ENCODE assay signal across 1 cellular context in the genomic region with DNA sequence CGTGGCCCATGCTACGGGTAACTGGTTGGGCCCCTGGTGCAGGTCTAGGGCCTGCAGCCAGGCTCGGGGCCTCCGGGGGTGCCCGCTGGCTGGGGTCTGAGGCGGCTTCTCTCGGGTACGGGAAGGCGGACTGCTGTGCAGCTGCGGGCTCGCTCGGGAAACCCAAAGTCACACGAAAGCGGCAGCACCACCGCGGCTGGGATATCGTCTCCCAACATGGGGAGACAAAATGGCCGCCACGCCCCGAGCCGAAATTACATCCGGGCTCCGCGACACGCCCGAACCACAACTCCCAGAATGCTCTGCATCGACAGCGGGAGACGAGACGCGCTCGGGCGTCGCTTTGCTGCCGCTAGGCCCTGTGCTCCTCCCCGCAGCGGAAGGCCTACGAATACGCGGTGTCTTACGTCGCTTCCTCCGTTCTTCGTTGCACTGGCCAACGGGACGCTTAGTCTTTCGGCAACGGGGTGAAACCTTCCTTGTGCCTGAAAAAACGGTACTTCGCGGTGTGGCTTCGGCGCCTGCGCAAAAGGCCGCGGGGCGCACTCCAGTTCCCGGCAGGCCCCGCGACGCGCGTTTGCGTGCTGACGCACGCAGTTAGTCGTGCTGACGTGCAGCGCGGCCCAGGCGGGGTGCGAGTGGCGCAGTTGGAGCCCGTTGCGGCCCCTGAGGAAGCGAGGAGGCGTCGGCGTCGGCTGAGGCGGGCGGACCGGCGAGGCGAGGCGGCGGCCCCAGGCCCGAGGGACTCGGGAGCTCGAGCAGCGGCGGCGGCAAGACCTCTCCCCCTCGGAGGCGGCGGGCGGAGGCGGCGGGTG.
A peak's percentile ranks its signal among the peaks of the same experiment; 100 is the strongest.
TF ChIP-seq lines count a peak whose summit lies in the region.

A gene (plus strand): TSS at position 604 of the 815 bp plus-strand sequence. CDS start 3,727 bp downstream, outside the sequence.

TF ChIP-seq in K562, 482 proteins besides CTCF, POLR2A, EP300 and RAD21 (continued from another document and continues in another):
- TF ChIP-seq, protein P1, sequence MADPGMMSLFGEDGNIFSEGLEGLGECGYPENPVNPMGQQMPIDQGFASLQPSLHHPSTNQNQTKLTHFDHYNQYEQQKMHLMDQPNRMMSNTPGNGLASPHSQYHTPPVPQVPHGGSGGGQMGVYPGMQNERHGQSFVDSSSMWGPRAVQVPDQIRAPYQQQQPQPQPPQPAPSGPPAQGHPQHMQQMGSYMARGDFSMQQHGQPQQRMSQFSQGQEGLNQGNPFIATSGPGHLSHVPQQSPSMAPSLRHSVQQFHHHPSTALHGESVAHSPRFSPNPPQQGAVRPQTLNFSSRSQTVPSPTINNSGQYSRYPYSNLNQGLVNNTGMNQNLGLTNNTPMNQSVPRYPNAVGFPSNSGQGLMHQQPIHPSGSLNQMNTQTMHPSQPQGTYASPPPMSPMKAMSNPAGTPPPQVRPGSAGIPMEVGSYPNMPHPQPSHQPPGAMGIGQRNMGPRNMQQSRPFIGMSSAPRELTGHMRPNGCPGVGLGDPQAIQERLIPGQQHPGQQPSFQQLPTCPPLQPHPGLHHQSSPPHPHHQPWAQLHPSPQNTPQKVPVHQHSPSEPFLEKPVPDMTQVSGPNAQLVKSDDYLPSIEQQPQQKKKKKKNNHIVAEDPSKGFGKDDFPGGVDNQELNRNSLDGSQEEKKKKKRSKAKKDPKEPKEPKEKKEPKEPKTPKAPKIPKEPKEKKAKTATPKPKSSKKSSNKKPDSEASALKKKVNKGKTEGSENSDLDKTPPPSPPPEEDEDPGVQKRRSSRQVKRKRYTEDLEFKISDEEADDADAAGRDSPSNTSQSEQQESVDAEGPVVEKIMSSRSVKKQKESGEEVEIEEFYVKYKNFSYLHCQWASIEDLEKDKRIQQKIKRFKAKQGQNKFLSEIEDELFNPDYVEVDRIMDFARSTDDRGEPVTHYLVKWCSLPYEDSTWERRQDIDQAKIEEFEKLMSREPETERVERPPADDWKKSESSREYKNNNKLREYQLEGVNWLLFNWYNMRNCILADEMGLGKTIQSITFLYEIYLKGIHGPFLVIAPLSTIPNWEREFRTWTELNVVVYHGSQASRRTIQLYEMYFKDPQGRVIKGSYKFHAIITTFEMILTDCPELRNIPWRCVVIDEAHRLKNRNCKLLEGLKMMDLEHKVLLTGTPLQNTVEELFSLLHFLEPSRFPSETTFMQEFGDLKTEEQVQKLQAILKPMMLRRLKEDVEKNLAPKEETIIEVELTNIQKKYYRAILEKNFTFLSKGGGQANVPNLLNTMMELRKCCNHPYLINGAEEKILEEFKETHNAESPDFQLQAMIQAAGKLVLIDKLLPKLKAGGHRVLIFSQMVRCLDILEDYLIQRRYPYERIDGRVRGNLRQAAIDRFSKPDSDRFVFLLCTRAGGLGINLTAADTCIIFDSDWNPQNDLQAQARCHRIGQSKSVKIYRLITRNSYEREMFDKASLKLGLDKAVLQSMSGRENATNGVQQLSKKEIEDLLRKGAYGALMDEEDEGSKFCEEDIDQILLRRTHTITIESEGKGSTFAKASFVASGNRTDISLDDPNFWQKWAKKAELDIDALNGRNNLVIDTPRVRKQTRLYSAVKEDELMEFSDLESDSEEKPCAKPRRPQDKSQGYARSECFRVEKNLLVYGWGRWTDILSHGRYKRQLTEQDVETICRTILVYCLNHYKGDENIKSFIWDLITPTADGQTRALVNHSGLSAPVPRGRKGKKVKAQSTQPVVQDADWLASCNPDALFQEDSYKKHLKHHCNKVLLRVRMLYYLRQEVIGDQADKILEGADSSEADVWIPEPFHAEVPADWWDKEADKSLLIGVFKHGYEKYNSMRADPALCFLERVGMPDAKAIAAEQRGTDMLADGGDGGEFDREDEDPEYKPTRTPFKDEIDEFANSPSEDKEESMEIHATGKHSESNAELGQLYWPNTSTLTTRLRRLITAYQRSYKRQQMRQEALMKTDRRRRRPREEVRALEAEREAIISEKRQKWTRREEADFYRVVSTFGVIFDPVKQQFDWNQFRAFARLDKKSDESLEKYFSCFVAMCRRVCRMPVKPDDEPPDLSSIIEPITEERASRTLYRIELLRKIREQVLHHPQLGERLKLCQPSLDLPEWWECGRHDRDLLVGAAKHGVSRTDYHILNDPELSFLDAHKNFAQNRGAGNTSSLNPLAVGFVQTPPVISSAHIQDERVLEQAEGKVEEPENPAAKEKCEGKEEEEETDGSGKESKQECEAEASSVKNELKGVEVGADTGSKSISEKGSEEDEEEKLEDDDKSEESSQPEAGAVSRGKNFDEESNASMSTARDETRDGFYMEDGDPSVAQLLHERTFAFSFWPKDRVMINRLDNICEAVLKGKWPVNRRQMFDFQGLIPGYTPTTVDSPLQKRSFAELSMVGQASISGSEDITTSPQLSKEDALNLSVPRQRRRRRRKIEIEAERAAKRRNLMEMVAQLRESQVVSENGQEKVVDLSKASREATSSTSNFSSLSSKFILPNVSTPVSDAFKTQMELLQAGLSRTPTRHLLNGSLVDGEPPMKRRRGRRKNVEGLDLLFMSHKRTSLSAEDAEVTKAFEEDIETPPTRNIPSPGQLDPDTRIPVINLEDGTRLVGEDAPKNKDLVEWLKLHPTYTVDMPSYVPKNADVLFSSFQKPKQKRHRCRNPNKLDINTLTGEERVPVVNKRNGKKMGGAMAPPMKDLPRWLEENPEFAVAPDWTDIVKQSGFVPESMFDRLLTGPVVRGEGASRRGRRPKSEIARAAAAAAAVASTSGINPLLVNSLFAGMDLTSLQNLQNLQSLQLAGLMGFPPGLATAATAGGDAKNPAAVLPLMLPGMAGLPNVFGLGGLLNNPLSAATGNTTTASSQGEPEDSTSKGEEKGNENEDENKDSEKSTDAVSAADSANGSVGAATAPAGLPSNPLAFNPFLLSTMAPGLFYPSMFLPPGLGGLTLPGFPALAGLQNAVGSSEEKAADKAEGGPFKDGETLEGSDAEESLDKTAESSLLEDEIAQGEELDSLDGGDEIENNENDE (IDR thresholded peaks at IDR 0.05; ENCODE audit: low read depth, low read length), result no peak
- TF ChIP-seq ZBTB1 (CRISPR knock-in tag; IDR thresholded peaks at IDR 0.05; ENCODE audit: borderline replicate concordance, low read depth) (no peak; the same call in 1 of the 2 replicates), NR1H2 (CRISPR knock-in tag; IDR thresholded peaks at IDR 0.05) (no peak), POU5F1 (IDR thresholded peaks at IDR 0.05; ENCODE audit: borderline replicate concordance, low read depth, low read length, partially characterized antibody) (no peak), ARNT (IDR thresholded peaks at IDR 0.05) (no peak), PTTG1 (tag; IDR thresholded peaks at IDR 0.05; ENCODE audit: low read depth) (no peak), GABPB2 (CRISPR knock-in tag; conservative IDR thresholded peaks at IDR 0.05) (no peak), ZNF23 (CRISPR knock-in tag; IDR thresholded peaks at IDR 0.05) (no peak), ZNF778 (CRISPR knock-in tag; IDR thresholded peaks at IDR 0.05) (no peak), YBX1 (IDR thresholded peaks at IDR 0.05) (no peak), CBX5 (IDR thresholded peaks at IDR 0.05; ENCODE audit: borderline replicate concordance, low read depth) (no peak), CBX8 (IDR thresholded peaks at IDR 0.05; ENCODE audit: borderline replicate concordance, extremely low read depth, low read depth, low read length, poor library complexity, severe bottlenecking) (no peak), HNRNPUL1 (IDR thresholded peaks at IDR 0.05; ENCODE audit: low read length) (no peak), ZNF444 (CRISPR knock-in tag; IDR thresholded peaks at IDR 0.05) (no peak), ZNF24 (IDR thresholded peaks at IDR 0.05) (no peak), CSDE1 (IDR thresholded peaks at IDR 0.05) (no peak), SMAD3 (CRISPR knock-in tag; conservative IDR thresholded peaks at IDR 0.05) (peak; percentile 7; the same call in 1 of the 2 replicates), ZFX (CRISPR knock-in tag; IDR thresholded peaks at IDR 0.05) (peak; percentile 100), HDAC1 (IDR thresholded peaks at IDR 0.05) (no peak; a peak in 1 of 4 replicates), HMGN3 (IDR thresholded peaks at IDR 0.05; ENCODE audit: borderline replicate concordance, extremely low read depth, insufficient read length, low read depth, low read length) (peak; percentile 37), ZNF589 (CRISPR knock-in tag; IDR thresholded peaks at IDR 0.05; ENCODE audit: low read depth) (peak; percentile 91), SMC3 (conservative IDR thresholded peaks at IDR 0.05; ENCODE audit: insufficient read depth, low read depth, low read length) (no peak), RHOXF2B (CRISPR knock-in tag; conservative IDR thresholded peaks at IDR 0.05) (no peak), KHSRP (IDR thresholded peaks at IDR 0.05) (no peak), CHD4 (IDR thresholded peaks at IDR 0.05; ENCODE audit: insufficient read depth, insufficient replicate concordance, low read depth, low read length, poor library complexity, severe bottlenecking) (no peak), TOE1 (IDR thresholded peaks at IDR 0.05; ENCODE audit: borderline replicate concordance) (peak; percentile 56; the same call in 1 of the 2 replicates), TOE1 (CRISPR knock-in tag; IDR thresholded peaks at IDR 0.05; ENCODE audit: borderline replicate concordance, low read depth) (no peak), SAFB2 (IDR thresholded peaks at IDR 0.05; ENCODE audit: borderline replicate concordance, low read depth, low read length, severe bottlenecking) (no peak)
- TF ChIP-seq, protein P2, sequence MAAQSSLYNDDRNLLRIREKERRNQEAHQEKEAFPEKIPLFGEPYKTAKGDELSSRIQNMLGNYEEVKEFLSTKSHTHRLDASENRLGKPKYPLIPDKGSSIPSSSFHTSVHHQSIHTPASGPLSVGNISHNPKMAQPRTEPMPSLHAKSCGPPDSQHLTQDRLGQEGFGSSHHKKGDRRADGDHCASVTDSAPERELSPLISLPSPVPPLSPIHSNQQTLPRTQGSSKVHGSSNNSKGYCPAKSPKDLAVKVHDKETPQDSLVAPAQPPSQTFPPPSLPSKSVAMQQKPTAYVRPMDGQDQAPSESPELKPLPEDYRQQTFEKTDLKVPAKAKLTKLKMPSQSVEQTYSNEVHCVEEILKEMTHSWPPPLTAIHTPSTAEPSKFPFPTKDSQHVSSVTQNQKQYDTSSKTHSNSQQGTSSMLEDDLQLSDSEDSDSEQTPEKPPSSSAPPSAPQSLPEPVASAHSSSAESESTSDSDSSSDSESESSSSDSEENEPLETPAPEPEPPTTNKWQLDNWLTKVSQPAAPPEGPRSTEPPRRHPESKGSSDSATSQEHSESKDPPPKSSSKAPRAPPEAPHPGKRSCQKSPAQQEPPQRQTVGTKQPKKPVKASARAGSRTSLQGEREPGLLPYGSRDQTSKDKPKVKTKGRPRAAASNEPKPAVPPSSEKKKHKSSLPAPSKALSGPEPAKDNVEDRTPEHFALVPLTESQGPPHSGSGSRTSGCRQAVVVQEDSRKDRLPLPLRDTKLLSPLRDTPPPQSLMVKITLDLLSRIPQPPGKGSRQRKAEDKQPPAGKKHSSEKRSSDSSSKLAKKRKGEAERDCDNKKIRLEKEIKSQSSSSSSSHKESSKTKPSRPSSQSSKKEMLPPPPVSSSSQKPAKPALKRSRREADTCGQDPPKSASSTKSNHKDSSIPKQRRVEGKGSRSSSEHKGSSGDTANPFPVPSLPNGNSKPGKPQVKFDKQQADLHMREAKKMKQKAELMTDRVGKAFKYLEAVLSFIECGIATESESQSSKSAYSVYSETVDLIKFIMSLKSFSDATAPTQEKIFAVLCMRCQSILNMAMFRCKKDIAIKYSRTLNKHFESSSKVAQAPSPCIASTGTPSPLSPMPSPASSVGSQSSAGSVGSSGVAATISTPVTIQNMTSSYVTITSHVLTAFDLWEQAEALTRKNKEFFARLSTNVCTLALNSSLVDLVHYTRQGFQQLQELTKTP (IDR thresholded peaks at IDR 0.05; ENCODE audit: low read depth in 1 of 2, partially characterized antibody in 2 of 2), result peak in 1 of 2 experiments; percentile 94
- TF ChIP-seq, protein P3, sequence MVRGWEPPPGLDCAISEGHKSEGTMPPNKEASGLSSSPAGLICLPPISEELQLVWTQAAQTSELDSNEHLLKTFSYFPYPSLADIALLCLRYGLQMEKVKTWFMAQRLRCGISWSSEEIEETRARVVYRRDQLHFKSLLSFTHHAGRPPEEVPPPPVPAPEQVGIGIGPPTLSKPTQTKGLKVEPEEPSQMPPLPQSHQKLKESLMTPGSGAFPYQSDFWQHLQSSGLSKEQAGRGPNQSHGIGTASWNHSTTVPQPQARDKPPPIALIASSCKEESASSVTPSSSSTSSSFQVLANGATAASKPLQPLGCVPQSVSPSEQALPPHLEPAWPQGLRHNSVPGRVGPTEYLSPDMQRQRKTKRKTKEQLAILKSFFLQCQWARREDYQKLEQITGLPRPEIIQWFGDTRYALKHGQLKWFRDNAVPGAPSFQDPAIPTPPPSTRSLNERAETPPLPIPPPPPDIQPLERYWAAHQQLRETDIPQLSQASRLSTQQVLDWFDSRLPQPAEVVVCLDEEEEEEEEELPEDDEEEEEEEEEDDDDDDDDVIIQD (CRISPR knock-in tag; IDR thresholded peaks at IDR 0.05), result no peak
- TF ChIP-seq, protein P4, sequence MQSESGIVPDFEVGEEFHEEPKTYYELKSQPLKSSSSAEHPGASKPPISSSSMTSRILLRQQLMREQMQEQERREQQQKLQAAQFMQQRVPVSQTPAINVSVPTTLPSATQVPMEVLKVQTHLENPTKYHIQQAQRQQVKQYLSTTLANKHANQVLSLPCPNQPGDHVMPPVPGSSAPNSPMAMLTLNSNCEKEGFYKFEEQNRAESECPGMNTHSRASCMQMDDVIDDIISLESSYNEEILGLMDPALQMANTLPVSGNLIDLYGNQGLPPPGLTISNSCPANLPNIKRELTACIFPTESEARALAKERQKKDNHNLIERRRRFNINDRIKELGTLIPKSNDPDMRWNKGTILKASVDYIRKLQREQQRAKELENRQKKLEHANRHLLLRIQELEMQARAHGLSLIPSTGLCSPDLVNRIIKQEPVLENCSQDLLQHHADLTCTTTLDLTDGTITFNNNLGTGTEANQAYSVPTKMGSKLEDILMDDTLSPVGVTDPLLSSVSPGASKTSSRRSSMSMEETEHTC (IDR thresholded peaks at IDR 0.05), result no peak
- TF ChIP-seq, protein P5, sequence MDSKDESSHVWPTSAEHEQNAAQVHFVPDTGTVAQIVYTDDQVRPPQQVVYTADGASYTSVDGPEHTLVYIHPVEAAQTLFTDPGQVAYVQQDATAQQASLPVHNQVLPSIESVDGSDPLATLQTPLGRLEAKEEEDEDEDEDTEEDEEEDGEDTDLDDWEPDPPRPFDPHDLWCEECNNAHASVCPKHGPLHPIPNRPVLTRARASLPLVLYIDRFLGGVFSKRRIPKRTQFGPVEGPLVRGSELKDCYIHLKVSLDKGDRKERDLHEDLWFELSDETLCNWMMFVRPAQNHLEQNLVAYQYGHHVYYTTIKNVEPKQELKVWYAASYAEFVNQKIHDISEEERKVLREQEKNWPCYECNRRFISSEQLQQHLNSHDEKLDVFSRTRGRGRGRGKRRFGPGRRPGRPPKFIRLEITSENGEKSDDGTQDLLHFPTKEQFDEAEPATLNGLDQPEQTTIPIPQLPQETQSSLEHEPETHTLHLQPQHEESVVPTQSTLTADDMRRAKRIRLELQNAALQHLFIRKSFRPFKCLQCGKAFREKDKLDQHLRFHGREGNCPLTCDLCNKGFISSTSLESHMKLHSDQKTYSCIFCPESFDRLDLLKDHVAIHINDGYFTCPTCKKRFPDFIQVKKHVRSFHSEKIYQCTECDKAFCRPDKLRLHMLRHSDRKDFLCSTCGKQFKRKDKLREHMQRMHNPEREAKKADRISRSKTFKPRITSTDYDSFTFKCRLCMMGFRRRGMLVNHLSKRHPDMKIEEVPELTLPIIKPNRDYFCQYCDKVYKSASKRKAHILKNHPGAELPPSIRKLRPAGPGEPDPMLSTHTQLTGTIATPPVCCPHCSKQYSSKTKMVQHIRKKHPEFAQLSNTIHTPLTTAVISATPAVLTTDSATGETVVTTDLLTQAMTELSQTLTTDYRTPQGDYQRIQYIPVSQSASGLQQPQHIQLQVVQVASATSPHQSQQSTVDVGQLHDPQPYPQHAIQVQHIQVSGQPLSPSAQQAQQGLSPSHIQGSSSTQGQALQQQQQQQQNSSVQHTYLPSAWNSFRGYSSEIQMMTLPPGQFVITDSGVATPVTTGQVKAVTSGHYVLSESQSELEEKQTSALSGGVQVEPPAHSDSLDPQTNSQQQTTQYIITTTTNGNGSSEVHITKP (IDR thresholded peaks at IDR 0.05; ENCODE audit: partially characterized antibody), result no peak
